Comparison of ENCODE assay signal across 1 cellular context in the genomic region with DNA sequence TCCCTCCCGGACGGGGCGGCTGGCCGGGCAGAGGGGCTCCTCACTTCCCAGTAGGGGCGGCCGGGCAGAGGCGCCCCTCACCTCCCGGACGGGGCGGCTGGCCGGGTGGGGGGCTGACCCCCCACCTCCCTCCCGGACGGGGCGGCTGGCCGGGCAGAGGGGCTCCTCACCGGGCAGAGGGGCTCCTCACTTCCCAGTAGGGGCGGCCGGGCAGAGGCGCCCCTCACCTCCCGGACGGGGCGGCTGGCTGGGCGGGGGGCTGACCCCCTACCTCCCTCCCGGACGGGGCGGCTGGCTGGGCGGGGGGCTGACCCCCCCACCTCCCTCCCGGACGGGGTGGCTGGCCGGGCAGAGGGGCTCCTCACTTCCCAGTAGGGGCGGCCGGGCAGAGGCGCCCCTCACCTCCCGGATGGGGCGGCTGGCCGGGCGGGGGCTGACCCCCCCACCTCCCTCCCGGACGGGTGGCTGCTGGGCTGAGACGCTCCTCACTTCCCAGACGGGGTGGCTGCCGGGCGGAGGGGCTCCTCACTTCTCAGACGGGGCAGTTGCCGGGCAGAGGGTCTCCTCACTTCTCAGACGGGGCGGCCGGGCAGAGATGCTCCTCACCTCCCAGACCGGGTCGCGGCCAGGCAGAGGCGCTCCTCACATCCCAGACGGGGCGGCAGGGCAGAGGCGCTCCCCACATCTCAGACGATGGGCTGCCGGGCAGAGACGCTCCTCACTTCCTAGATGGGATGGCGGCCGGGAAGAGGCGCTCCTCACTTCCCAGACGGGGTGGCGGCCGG. TPM values are rescaled to one million over a fixed set of nuclear protein-coding genes. Genes with fewer than 3 reads are reported as not detected.
"Had no signal": no experiment of that assay in that cellular context is flagged by ENCODE, and none has a peak within 500 bp of the region (broad histone marks: within the 10 kb centered on the region; RNA-seq: fewer than 3 reads in every experiment).

No MANE protein-coding gene starts in this region.

RNA-seq across cellular contexts. Expression of gene OSMR, which starts 16.4 kb away (rescaled TPM):
- total RNA-seq: OCI-LY7 had no signal
